In the genomic region with DNA sequence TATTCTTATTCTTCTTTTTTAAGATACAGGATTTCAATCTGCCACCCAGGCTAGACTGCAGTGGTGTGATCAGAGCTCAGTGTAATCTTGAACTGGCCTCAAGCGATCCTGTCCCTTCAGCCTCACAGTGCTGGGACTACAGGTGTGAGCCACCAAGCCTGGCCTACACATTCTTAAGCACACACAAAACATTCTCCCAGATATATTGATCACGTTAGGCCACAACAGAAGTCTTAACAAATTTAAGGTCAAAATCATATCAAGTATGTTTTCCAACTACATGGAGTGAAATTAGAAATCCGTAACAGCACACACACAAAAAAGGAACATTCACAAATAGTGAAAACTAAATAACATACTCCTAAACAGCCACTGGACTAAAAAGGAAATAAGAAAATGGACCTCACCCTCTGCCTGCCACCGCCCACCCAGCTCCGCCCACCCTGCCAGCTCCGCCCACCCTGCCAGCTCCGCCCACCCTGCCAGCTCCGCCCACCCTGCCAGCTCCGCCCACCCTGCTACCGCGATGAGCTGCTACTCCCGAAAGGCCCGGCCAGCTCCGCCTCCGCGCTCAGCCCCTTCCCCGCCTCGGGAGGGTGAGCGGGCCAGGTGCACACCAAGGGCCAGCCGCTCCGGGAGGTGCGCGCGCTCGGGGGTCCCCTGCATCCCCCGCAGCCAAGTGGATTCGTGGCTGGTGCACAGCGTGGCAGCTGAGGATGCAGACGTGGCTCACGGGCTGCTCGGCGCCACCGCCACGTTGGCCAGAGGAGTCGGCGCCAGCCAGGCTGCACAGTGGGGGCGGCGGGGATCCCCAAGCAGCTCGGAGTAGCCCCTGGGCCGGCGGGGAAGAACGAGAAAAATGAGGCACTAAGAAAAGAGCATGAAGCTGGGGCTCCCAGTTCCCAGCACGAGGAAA, we compare ENCODE assay signal across 2 cellular contexts.
A peak's percentile ranks its signal among the peaks of the same experiment; 100 is the strongest.
TF ChIP-seq lines count a peak whose summit lies in the region.

No MANE protein-coding gene starts in this region.

TF ChIP-seq in HEK293, 187 proteins besides CTCF, POLR2A, EP300 and RAD21 (continued from another document and continues in another):
- TF ChIP-seq, protein P1, sequence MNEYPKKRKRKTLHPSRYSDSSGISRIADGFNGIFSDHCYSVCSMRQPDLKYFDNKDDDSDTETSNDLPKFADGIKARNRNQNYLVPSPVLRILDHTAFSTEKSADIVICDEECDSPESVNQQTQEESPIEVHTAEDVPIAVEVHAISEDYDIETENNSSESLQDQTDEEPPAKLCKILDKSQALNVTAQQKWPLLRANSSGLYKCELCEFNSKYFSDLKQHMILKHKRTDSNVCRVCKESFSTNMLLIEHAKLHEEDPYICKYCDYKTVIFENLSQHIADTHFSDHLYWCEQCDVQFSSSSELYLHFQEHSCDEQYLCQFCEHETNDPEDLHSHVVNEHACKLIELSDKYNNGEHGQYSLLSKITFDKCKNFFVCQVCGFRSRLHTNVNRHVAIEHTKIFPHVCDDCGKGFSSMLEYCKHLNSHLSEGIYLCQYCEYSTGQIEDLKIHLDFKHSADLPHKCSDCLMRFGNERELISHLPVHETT (tag by site-specific recombination; IDR thresholded peaks at IDR 0.05), result no peak
- TF ChIP-seq ZNF23 (tag by site-specific recombination; IDR thresholded peaks at IDR 0.05; ENCODE audit: borderline replicate concordance) (no peak), ZNF132 (tag by site-specific recombination; IDR thresholded peaks at IDR 0.05; ENCODE audit: borderline replicate concordance) (no peak), ZNF133 (tag by site-specific recombination; IDR thresholded peaks at IDR 0.05) (no peak), MEIS1 (CRISPR knock-in tag; IDR thresholded peaks at IDR 0.05; ENCODE audit: borderline replicate concordance) (no peak), SP2 (tag by site-specific recombination; IDR thresholded peaks at IDR 0.05) (peak; percentile 60), ZSCAN30 (tag by site-specific recombination; IDR thresholded peaks at IDR 0.05) (no peak), KLF8 (tag by site-specific recombination; IDR thresholded peaks at IDR 0.05) (0 out of 2 replicates have a peak, but pooled peaks have one; percentile 54), ZNF223 (tag by site-specific recombination; IDR thresholded peaks at IDR 0.05) (no peak), PRDM6 (tag by site-specific recombination; IDR thresholded peaks at IDR 0.05) (no peak), ZNF664 (tag by site-specific recombination; IDR thresholded peaks at IDR 0.05) (no peak), ZNF416 (tag by site-specific recombination; IDR thresholded peaks at IDR 0.05) (no peak), ZNF548 (tag by site-specific recombination; IDR thresholded peaks at IDR 0.05) (no peak), ZNF792 (tag by site-specific recombination; IDR thresholded peaks at IDR 0.05) (no peak), ZNF692 (tag by site-specific recombination; IDR thresholded peaks at IDR 0.05) (no peak), ZNF621 (tag by site-specific recombination; IDR thresholded peaks at IDR 0.05) (no peak), MZF1 (tag by site-specific recombination; IDR thresholded peaks at IDR 0.05; ENCODE audit: borderline replicate concordance) (0 out of 2 replicates have a peak, but pooled peaks have one; percentile 23)
- TF ChIP-seq, protein P2, sequence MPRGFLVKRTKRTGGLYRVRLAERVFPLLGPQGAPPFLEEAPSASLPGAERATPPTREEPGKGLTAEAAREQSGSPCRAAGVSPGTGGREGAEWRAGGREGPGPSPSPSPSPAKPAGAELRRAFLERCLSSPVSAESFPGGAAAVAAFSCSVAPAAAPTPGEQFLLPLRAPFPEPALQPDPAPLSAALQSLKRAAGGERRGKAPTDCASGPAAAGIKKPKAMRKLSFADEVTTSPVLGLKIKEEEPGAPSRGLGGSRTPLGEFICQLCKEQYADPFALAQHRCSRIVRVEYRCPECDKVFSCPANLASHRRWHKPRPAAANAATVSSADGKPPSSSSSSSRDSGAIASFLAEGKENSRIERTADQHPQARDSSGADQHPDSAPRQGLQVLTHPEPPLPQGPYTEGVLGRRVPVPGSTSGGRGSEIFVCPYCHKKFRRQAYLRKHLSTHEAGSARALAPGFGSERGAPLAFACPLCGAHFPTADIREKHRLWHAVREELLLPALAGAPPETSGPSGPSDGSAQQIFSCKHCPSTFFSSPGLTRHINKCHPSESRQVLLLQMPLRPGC (tag by site-specific recombination; IDR thresholded peaks at IDR 0.05), result no peak
- TF ChIP-seq, protein P3, sequence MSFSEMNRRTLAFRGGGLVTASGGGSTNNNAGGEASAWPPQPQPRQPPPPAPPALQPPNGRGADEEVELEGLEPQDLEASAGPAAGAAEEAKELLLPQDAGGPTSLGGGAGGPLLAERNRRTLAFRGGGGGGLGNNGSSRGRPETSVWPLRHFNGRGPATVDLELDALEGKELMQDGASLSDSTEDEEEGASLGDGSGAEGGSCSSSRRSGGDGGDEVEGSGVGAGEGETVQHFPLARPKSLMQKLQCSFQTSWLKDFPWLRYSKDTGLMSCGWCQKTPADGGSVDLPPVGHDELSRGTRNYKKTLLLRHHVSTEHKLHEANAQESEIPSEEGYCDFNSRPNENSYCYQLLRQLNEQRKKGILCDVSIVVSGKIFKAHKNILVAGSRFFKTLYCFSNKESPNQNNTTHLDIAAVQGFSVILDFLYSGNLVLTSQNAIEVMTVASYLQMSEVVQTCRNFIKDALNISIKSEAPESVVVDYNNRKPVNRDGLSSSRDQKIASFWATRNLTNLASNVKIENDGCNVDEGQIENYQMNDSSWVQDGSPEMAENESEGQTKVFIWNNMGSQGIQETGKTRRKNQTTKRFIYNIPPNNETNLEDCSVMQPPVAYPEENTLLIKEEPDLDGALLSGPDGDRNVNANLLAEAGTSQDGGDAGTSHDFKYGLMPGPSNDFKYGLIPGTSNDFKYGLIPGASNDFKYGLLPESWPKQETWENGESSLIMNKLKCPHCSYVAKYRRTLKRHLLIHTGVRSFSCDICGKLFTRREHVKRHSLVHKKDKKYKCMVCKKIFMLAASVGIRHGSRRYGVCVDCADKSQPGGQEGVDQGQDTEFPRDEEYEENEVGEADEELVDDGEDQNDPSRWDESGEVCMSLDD (tag by site-specific recombination; IDR thresholded peaks at IDR 0.05), result no peak

TF ChIP-seq in HepG2, 621 proteins besides CTCF, POLR2A, EP300 and RAD21 (continued from another document and continues in another):
- TF ChIP-seq, protein P4, sequence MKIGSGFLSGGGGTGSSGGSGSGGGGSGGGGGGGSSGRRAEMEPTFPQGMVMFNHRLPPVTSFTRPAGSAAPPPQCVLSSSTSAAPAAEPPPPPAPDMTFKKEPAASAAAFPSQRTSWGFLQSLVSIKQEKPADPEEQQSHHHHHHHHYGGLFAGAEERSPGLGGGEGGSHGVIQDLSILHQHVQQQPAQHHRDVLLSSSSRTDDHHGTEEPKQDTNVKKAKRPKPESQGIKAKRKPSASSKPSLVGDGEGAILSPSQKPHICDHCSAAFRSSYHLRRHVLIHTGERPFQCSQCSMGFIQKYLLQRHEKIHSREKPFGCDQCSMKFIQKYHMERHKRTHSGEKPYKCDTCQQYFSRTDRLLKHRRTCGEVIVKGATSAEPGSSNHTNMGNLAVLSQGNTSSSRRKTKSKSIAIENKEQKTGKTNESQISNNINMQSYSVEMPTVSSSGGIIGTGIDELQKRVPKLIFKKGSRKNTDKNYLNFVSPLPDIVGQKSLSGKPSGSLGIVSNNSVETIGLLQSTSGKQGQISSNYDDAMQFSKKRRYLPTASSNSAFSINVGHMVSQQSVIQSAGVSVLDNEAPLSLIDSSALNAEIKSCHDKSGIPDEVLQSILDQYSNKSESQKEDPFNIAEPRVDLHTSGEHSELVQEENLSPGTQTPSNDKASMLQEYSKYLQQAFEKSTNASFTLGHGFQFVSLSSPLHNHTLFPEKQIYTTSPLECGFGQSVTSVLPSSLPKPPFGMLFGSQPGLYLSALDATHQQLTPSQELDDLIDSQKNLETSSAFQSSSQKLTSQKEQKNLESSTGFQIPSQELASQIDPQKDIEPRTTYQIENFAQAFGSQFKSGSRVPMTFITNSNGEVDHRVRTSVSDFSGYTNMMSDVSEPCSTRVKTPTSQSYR (CRISPR knock-in tag; IDR thresholded peaks at IDR 0.05; ENCODE audit: borderline replicate concordance), result peak; percentile 53; the same call in 1 of the 2 replicates
- TF ChIP-seq ZNF839 (CRISPR knock-in tag; IDR thresholded peaks at IDR 0.05; ENCODE audit: borderline replicate concordance) (0 out of 2 replicates have a peak, but pooled peaks have one; percentile 71), ZNF276 (CRISPR knock-in tag; IDR thresholded peaks at IDR 0.05; ENCODE audit: low read depth) (peak; percentile 48; the same call in 1 of the 2 replicates), SKIL (CRISPR knock-in tag; IDR thresholded peaks at IDR 0.05; ENCODE audit: borderline replicate concordance) (peak; percentile 64; the same call in 1 of the 2 replicates), MTA1 (CRISPR knock-in tag; IDR thresholded peaks at IDR 0.05; ENCODE audit: borderline replicate concordance) (peak; percentile 91; the same call in 1 of the 2 replicates), JARID2 (CRISPR knock-in tag; IDR thresholded peaks at IDR 0.05; ENCODE audit: insufficient replicate concordance) (peak; percentile 69), ZNF230 (CRISPR knock-in tag; IDR thresholded peaks at IDR 0.05) (no peak; the same call in 1 of the 2 replicates)
- TF ChIP-seq, protein P5, sequence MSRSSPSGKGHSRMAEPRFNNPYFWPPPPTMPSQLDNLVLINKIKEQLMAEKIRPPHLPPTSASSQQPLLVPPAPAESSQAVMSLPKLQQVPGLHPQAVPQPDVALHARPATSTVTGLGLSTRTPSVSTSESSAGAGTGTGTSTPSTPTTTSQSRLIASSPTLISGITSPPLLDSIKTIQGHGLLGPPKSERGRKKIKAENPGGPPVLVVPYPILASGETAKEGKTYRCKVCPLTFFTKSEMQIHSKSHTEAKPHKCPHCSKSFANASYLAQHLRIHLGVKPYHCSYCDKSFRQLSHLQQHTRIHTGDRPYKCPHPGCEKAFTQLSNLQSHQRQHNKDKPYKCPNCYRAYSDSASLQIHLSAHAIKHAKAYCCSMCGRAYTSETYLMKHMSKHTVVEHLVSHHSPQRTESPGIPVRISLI (CRISPR knock-in tag; IDR thresholded peaks at IDR 0.05; ENCODE audit: borderline replicate concordance), result no peak
